ENCODE assay signal across 1 cellular context in the genomic region with DNA sequence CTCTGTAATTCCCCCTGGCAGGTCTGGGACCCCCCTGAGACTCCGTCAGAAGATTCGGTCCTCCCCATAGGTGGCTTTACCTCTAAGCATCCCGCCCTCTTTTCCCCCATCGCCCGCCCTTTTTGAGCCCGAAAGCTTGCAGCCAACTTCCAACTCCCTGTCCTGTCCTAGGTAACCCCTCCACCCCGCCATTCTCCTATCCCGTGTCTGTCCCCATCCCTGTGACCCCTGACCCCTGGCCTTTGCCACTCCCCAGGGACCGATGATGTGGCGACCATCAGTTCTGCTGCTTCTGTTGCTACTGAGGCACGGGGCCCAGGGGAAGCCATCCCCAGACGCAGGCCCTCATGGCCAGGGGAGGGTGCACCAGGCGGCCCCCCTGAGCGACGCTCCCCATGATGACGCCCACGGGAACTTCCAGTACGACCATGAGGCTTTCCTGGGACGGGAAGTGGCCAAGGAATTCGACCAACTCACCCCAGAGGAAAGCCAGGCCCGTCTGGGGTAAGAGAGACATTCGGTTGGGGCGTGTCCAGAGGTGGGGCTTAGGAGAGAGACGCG.
TF ChIP-seq lines count a peak whose summit lies in the region.

No MANE protein-coding gene starts in this region.

TF ChIP-seq in H1, 55 proteins besides CTCF, POLR2A, EP300 and RAD21:
- TF ChIP-seq TEAD4 (IDR thresholded peaks at IDR 0.05; ENCODE audit: low read depth, low read length) (no peak), NANOG (IDR thresholded peaks at IDR 0.05; ENCODE audit: insufficient read depth, low read depth, low read length, poor library complexity, severe bottlenecking) (no peak), SIX5 (IDR thresholded peaks at IDR 0.05; ENCODE audit: low read depth, low read length) (no peak), PHF8 (conservative IDR thresholded peaks at IDR 0.05; ENCODE audit: low read depth, low read length) (no peak)
